ENCODE assay signal across 1 cellular context in genomic region chr11:67630230-67630942, GRCh38.
TF ChIP-seq lines count a peak whose summit lies in the region.

No MANE protein-coding gene starts in this region.

TF ChIP-seq in GM12878, 131 proteins besides CTCF, POLR2A, EP300 and RAD21 (continues in another document):
- TF ChIP-seq CBX5 (IDR thresholded peaks at IDR 0.05; ENCODE audit: low read depth) = no peak
- TF ChIP-seq E4F1 (IDR thresholded peaks at IDR 0.05; ENCODE audit: borderline replicate concordance, partially characterized antibody) = no peak
- peak; percentile 48; the same call in 1 of the 2 replicates for TF ChIP-seq POLR2AphosphoS5 (IDR thresholded peaks at IDR 0.05; ENCODE audit: low read length)
- TF ChIP-seq ZBTB40 (IDR thresholded peaks at IDR 0.05; ENCODE audit: borderline replicate concordance) = no peak
- TF ChIP-seq FOXM1 (IDR thresholded peaks at IDR 0.05; ENCODE audit: low read depth, low read length) = no peak
- peak; percentile 44; the same call in 1 of the 2 replicates for TF ChIP-seq MXI1 (IDR thresholded peaks at IDR 0.05; ENCODE audit: low read depth, low read length)
- TF ChIP-seq TARDBP (IDR thresholded peaks at IDR 0.05; ENCODE audit: borderline replicate concordance) = no peak
- TF ChIP-seq REST (IDR thresholded peaks at IDR 0.05; ENCODE audit: low read depth, low read length) = no peak
- TF ChIP-seq MAX (IDR thresholded peaks at IDR 0.05; ENCODE audit: low read depth, low read length) = no peak
- TF ChIP-seq SMAD5 (IDR thresholded peaks at IDR 0.05; ENCODE audit: low read depth) = no peak
- no peak for TF ChIP-seq HSF1 (IDR thresholded peaks at IDR 0.05; ENCODE audit: low read depth, low read length)
- TF ChIP-seq CREM (IDR thresholded peaks at IDR 0.05; ENCODE audit: low read depth) = no peak; the same call in 1 of the 2 replicates
- TF ChIP-seq SMARCA5 (IDR thresholded peaks at IDR 0.05) = peak; percentile 72
- TF ChIP-seq SUZ12 (IDR thresholded peaks at IDR 0.05; ENCODE audit: unreplicated experiment) = no peak
- no peak for TF ChIP-seq BRCA1 (IDR thresholded peaks at IDR 0.05; ENCODE audit: low read depth, low read length)
- no peak for TF ChIP-seq FOXK2 (IDR thresholded peaks at IDR 0.05)
- TF ChIP-seq RB1 (IDR thresholded peaks at IDR 0.05; ENCODE audit: borderline replicate concordance) = peak; percentile 67; the same call in 1 of the 2 replicates
- TF ChIP-seq ELK1 (IDR thresholded peaks at IDR 0.05; ENCODE audit: low read depth, low read length) = no peak; the same call in 1 of the 2 replicates
- TF ChIP-seq NFYA (IDR thresholded peaks at IDR 0.05; ENCODE audit: borderline replicate concordance, low read depth, low read length) = no peak
- TF ChIP-seq HCFC1 (IDR thresholded peaks at IDR 0.05; ENCODE audit: low read length) = no peak
- no peak for TF ChIP-seq RELA (IDR thresholded peaks at IDR 0.05; ENCODE audit: borderline replicate concordance, partially characterized antibody)
- no peak for TF ChIP-seq HDAC2 (IDR thresholded peaks at IDR 0.05)
- no peak for TF ChIP-seq ZNF384 (IDR thresholded peaks at IDR 0.05; ENCODE audit: borderline replicate concordance, low read depth, low read length)
- TF ChIP-seq CHD1 (IDR thresholded peaks at IDR 0.05; ENCODE audit: low read depth, low read length) = no peak
- no peak for TF ChIP-seq ZNF687 (IDR thresholded peaks at IDR 0.05)
- TF ChIP-seq PML (IDR thresholded peaks at IDR 0.05; ENCODE audit: low read length) = no peak
- TF ChIP-seq MLLT1 (IDR thresholded peaks at IDR 0.05) = 0 out of 2 replicates have a peak, but pooled peaks have one; percentile 36
- peak; percentile 40; the same call in 1 of the 2 replicates for TF ChIP-seq SMC3 (IDR thresholded peaks at IDR 0.05; ENCODE audit: borderline replicate concordance, low read length)
- TF ChIP-seq NKRF (conservative IDR thresholded peaks at IDR 0.05) = peak; percentile 50; the same call in 1 of the 2 replicates
- peak; percentile 28 for TF ChIP-seq SP1 (IDR thresholded peaks at IDR 0.05; ENCODE audit: low read depth, low read length)
- TF ChIP-seq NR2C1 (IDR thresholded peaks at IDR 0.05) = no peak
- no peak for TF ChIP-seq HDAC6 (IDR thresholded peaks at IDR 0.05; ENCODE audit: unreplicated experiment)
- TF ChIP-seq RFX5 (IDR thresholded peaks at IDR 0.05; ENCODE audit: low read depth, low read length) = no peak
